Comparison of ENCODE assay signal across 8 cellular contexts in the genomic region with DNA sequence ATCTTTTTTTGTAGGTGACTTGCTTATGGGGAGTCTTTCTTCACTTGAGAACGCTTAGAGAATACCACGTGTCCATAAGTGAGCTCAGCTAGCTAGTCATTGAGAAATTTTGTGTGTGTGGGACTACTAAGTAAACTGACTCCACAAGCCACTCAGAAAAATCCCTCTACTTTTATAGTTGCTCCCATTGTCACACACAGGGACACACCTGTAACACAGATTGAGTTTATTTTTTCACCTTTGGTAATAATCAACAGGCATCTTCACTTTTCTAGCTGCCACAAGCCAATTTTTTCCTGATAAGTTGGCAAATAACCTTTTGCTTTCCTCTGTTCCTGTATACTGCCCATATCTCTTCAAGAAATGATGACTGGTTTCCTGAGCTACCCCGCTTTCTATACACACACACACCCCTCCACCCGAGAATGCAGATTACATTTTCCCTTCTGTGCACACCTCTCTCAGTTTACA. TPM values are rescaled to one million over a fixed set of nuclear protein-coding genes. Genes with fewer than 3 reads are reported as not detected.
DNase-seq lines count a peak whose midpoint lies in the region; ATAC-seq and TF ChIP-seq lines count a peak whose summit lies in the region.

No MANE protein-coding gene starts in this region.

- DNase-seq in ACHN: peak; percentile 35
- DNase-seq in GM10266 (ENCODE audit: extremely low spot score): peak; percentile 30
- peak; percentile 52 for DNase-seq in OCI-M1 (lab: John Stamatoyannopoulos, UW)
- peak; percentile 93 for DNase-seq in choroid plexus epithelial cell (ENCODE audit: low read depth)
- DNase-seq in midbrain (lab: John Stamatoyannopoulos, UW): peak; percentile 21
- DNase-seq in hepatic stellate cell (ENCODE audit: low spot score): no peak
- DNase-seq in mucosa of descending colon: no peak

- in situ Hi-C loops in ACHN (cut with HindIII; ENCODE audit: low pct_ligation_motif_present, low pct_unique_long_range_greater_than_20kb, low sequenced_read_pairs): no loop called here

- H3K9me3 ChIP-seq in mucosa of descending colon: no peaks in the 10 kb centered on the region

- H3K36me3 ChIP-seq in mucosa of descending colon (ENCODE audit: low read depth): no peaks in the 10 kb centered on the region

- intact Hi-C loops in mucosa of descending colon (cut with DNase I, micrococcal nuclease): loop anchor here in 1 of 2 donors (10.0 kb wide), 1 partner anchor 82 kb away; no protein-coding TSS in a partner anchor

- ATAC-seq in GM18520 (IDR thresholded peaks at IDR 0.05; ENCODE audit: unreplicated experiment): no peak
- ATAC-seq in mucosa of descending colon: no peak

- TF ChIP-seq CTCF in GM10266 (IDR thresholded peaks at IDR 0.05; ENCODE audit: control insufficient read depth, insufficient read depth, low read depth, missing control alignments) (no peak), choroid plexus epithelial cell (conservative IDR thresholded peaks at IDR 0.05; ENCODE audit: low read depth, low read length) (no peak), mucosa of descending colon (IDR thresholded peaks at IDR 0.05) (no peak)

- peaks cover 19% of the 10 kb centered on the region for H3K4me1 ChIP-seq in mucosa of descending colon (ENCODE audit: low read depth)

- H3K4me3 ChIP-seq in choroid plexus epithelial cell (ENCODE audit: low read depth, low read length): peak overlapping the region; percentile 95
- H3K4me3 ChIP-seq in mucosa of descending colon: no peak overlapping the region

RNA-seq across cellular contexts. Expression of gene TSC22D2, which starts 4.5 kb away (rescaled TPM):
- 10 to 100 TPM; 21.8 to 35.5 (median 31.3) TPM for total RNA-seq in mucosa of descending colon

Comparison
In these comparisons a context has a peak if more than half of its experiments do, and no peak if none do; other contexts are left out.
1. DNase-seq: peak in ACHN (single experiment), GM10266 (single experiment), OCI-M1 (single experiment), choroid plexus epithelial cell (single experiment) and midbrain (single experiment); none in hepatic stellate cell (single experiment) and mucosa of descending colon (0 of 3).